ENCODE assay signal across 10 cellular contexts in genomic region chr5:3595102-3595961, GRCh38. TPM values are rescaled to one million over a fixed set of nuclear protein-coding genes. Genes with fewer than 3 reads are reported as not detected.
DNase-seq lines count a peak whose midpoint lies in the region; ATAC-seq and TF ChIP-seq lines count a peak whose summit lies in the region.
"Had no signal": no experiment of that assay in that cellular context is flagged by ENCODE, and none has a peak within 500 bp of the region (broad histone marks: within the 10 kb centered on the region; RNA-seq: fewer than 3 reads in every experiment).

Gene IRX1 (plus strand): TSS chr5:3595832. CDS start chr5:3596106, 274 bp downstream.

- peaks cover 63% of the 10 kb centered on the region for H3K27me3 Mint-ChIP-seq in activated CD8-positive, alpha-beta memory T cell treated with anti-CD3 and anti-CD28 coated beads, Interleukin-2, amount 10 ng/mL, durations not matched to agents 7 days and 5 days
- peaks cover 79% of the 10 kb centered on the region for H3K27me3 Mint-ChIP-seq in type B pancreatic cell

- no peak for TF ChIP-seq POLR2A in lower leg skin (IDR thresholded peaks at IDR 0.05)

- no peaks in the 10 kb centered on the region for H3K4me1 Mint-ChIP-seq in activated CD8-positive, alpha-beta memory T cell treated with anti-CD3 and anti-CD28 coated beads, Interleukin-2, amount 10 ng/mL, durations not matched to agents 7 days and 5 days
- H3K4me1 Mint-ChIP-seq in type B pancreatic cell (ENCODE audit: unreplicated experiment) = peaks cover 29% of the 10 kb centered on the region

- H3K4me3 ChIP-seq in lower leg skin (ENCODE audit: low read depth, poor library complexity, severe bottlenecking) = peak within 1 kb of the TSS; percentile 62

- H3K4me3 Mint-ChIP-seq in activated CD8-positive, alpha-beta memory T cell treated with anti-CD3 and anti-CD28 coated beads, Interleukin-2, amount 10 ng/mL, durations not matched to agents 7 days and 5 days = peak within 1 kb of the TSS; percentile 15
- peak within 1 kb of the TSS; percentile 88 for H3K4me3 Mint-ChIP-seq in type B pancreatic cell
- H3K4me3 Mint-ChIP-seq: activated naive CD4-positive, alpha-beta T cell treated with anti-CD3 and anti-CD28 coated beads, Interleukin-2, amount 50 U/mL, for 24 hours had no signal

- DNase-seq in activated CD8-positive, alpha-beta memory T cell treated with anti-CD3 and anti-CD28 coated beads, Interleukin-2, amount 10 ng/mL, durations not matched to agents 7 days and 5 days = no peak
- no peak for DNase-seq in activated CD8-positive, alpha-beta memory T cell treated with anti-CD3 and anti-CD28 coated beads, Interleukin-2, amount 50 U/mL, for 48 hours
- peak; percentile 38 for DNase-seq in cerebellum (ENCODE audit: low spot score)
- peak in 1 of 2 donors; percentile 93 for DNase-seq in lower leg skin (ENCODE audit: low spot score in 2 of 2)
- no peak for DNase-seq in type B pancreatic cell (ENCODE audit: extremely low spot score, unreplicated experiment)
- DNase-seq in left lobe of liver (ENCODE audit: low spot score) = no peak
- DNase-seq in effector CD4-positive, alpha-beta T cell = no peak
- no peak for DNase-seq in pons (ENCODE audit: low spot score)
- DNase-seq: SHP77 had no signal

- H3K36me3 Mint-ChIP-seq in activated CD8-positive, alpha-beta memory T cell treated with anti-CD3 and anti-CD28 coated beads, Interleukin-2, amount 10 ng/mL, durations not matched to agents 7 days and 5 days = peaks cover 13% of the 10 kb centered on the region
- H3K36me3 Mint-ChIP-seq in type B pancreatic cell = peaks cover 12% of the 10 kb centered on the region
- H3K36me3 Mint-ChIP-seq: activated naive CD4-positive, alpha-beta T cell treated with anti-CD3 and anti-CD28 coated beads, Interleukin-2, amount 50 U/mL, for 24 hours had no signal

- TF ChIP-seq CTCF in lower leg skin (IDR thresholded peaks at IDR 0.05) (no peak), type B pancreatic cell (conservative IDR thresholded peaks at IDR 0.05) (no peak)

- intact Hi-C loops in lower leg skin (cut with DNase I; ENCODE audit: low total_unique reads) = no loop called here

- H3K9me3 Mint-ChIP-seq in activated CD8-positive, alpha-beta memory T cell treated with anti-CD3 and anti-CD28 coated beads, Interleukin-2, amount 10 ng/mL, durations not matched to agents 7 days and 5 days (ENCODE audit: low read depth) = peaks cover 4% of the 10 kb centered on the region
- H3K9me3 Mint-ChIP-seq in type B pancreatic cell = no peaks in the 10 kb centered on the region
- H3K9me3 Mint-ChIP-seq: activated naive CD4-positive, alpha-beta T cell treated with anti-CD3 and anti-CD28 coated beads, Interleukin-2, amount 50 U/mL, for 24 hours had no signal

- peak within 1 kb of the TSS; percentile 65 for H3K27ac Mint-ChIP-seq in activated CD8-positive, alpha-beta memory T cell treated with anti-CD3 and anti-CD28 coated beads, Interleukin-2, amount 10 ng/mL, durations not matched to agents 7 days and 5 days
- H3K27ac Mint-ChIP-seq in type B pancreatic cell = peak within 1 kb of the TSS; percentile 69
- H3K27ac Mint-ChIP-seq: activated naive CD4-positive, alpha-beta T cell treated with anti-CD3 and anti-CD28 coated beads, Interleukin-2, amount 50 U/mL, for 24 hours had no signal

- no peak for ATAC-seq in activated CD8-positive, alpha-beta memory T cell treated with anti-CD3 and anti-CD28 coated beads, Interleukin-2, amount 10 ng/mL, durations not matched to agents 7 days and 5 days
- ATAC-seq in left lobe of liver = no peak

- CTCF ChIA-PET in activated CD8-positive, alpha-beta memory T cell treated with anti-CD3 and anti-CD28 coated beads, Interleukin-2, amount 10 ng/mL, durations not matched to agents 7 days and 5 days (lab: Charles Lee) = no interaction called here

- WGBS in lower leg skin, 2 donors = 0 to 1% methylated on average over 42 to 45 of the region's 98 CpGs

RNA-seq across cellular contexts. Expression of gene IRX1, which starts in this region (rescaled TPM):
- not detected for total RNA-seq in activated CD8-positive, alpha-beta memory T cell treated with anti-CD3 and anti-CD28 coated beads, Interleukin-2, amount 10 ng/mL, durations not matched to agents 7 days and 5 days
- 25.4 TPM for total RNA-seq in cerebellum
- total RNA-seq in lower leg skin = 10 to 100 TPM in 2 of 4 donors, 1 to 10 TPM in 2; 5.0 to 18.8 (median 12.8) TPM
- 24.1 and 25.0 TPM in 2 replicates for total RNA-seq in type B pancreatic cell (ENCODE audit: low replicate concordance)
- not detected for total RNA-seq in left lobe of liver
